20 cellular contexts compared by ENCODE assay signal in the genomic region with DNA sequence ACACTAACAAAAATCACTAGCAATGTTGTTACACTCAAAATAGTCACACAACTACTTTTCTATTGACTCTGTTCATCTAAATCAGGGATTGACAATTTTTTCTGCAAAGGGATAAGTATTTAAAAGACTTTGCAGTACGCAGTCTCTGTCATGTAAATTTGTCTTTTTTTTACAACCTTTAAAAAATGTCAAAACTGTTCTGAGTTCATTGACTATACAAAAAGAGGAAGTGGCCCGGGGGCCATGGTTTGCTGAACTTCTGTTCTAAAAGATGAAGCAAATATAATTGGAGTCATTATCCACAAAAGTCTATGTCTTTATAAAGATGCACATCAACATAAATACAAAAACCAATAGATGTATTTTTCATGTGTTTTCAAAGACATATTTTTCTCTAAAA.
"Had no signal": no experiment of that assay in that cellular context is flagged by ENCODE, and none has a peak within 500 bp of the region (broad histone marks: within the 10 kb centered on the region; RNA-seq: fewer than 3 reads in every experiment).

No MANE protein-coding gene starts in this region.

- H2AFZ ChIP-seq: parathyroid adenoma had no signal

- ATAC-seq: heart left ventricle; left lobe of liver; naive thymus-derived CD4-positive, alpha-beta T cell; right lobe of liver; stimulated activated effector memory CD8-positive, alpha-beta T cell treated with anti-CD3 and anti-CD28 coated beads, Interleukin-12 subunit alpha, Interleukin-12 subunit beta, amount 100 ng/mL, for 72 hours; stimulated activated naive CD8-positive, alpha-beta T cell treated with anti-CD3 and anti-CD28 coated beads, Interleukin-15, Interleukin-2, amounts not matched to agents 100 U/mL and 50 U/mL, for 24 hours had no signal

- DNase-seq: dorsolateral prefrontal cortex; effector CD8-positive, alpha-beta T cell; heart left ventricle; hypothalamus; mammary epithelial cell; naive thymus-derived CD4-positive, alpha-beta T cell; nephron progenitor cell; right lobe of liver; stimulated activated CD4-positive, alpha-beta T cell treated with anti-CD3 and anti-CD28 coated beads, Interleukin-4, amount 100 ng/mL, for 1 hour; stimulated activated CD8-positive, alpha-beta memory T cell treated with anti-CD3 and anti-CD28 coated beads, Interleukin-4, amount 100 ng/mL, for 48 hours; stimulated activated naive CD8-positive, alpha-beta T cell treated with anti-CD3 and anti-CD28 coated beads, Interleukin-15, Interleukin-2, amounts not matched to agents 100 U/mL and 50 U/mL, for 24 hours; tibial artery; upper lobe of left lung; uterus had no signal

- H3K36me3 ChIP-seq: heart left ventricle, prostate gland, right lobe of liver, tibial artery, upper lobe of left lung, uterus had no signal

- H3K9me3 ChIP-seq: prostate gland, right lobe of liver, tibial artery, upper lobe of left lung, uterus had no signal

- H3K9ac ChIP-seq: parathyroid adenoma had no signal

- H3K79me2 ChIP-seq: parathyroid adenoma had no signal

- H3K4me1 ChIP-seq: heart left ventricle, parathyroid adenoma, prostate gland, right lobe of liver, tibial artery, upper lobe of left lung, uterus had no signal

- H3K27ac ChIP-seq: dorsolateral prefrontal cortex, heart left ventricle, parathyroid adenoma, prostate gland, right lobe of liver, tibial artery, upper lobe of left lung, uterus had no signal

- H3K27me3 ChIP-seq: heart left ventricle, tibial artery, upper lobe of left lung had no signal

- FAIRE-seq: frontal cortex, islet of Langerhans had no signal

- H3K4me3 ChIP-seq: dorsolateral prefrontal cortex, heart left ventricle, prostate gland, right lobe of liver, tibial artery, upper lobe of left lung, uterus had no signal
